18 cellular contexts compared by ENCODE assay signal in the genomic region with DNA sequence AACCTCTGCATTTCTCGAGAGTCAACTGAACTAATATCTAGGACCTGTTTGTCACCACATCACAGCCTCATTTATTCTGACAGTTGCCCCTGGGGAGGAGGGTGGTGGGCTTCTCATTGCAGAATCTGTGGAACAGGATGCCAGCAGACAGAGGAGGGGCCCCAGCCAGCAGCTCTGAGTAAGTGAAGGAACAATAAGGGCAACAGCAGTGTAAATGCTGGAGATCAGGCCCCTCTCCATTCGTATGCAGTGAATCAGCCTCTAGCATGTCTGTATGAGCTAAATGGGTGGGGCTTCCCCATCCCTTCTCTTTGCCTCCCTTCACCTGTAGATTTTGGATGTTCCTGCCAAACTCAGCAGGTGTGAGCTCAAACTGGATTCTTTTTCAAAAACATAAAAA. TPM values are rescaled to one million over a fixed set of nuclear protein-coding genes. Genes with fewer than 3 reads are reported as not detected.
DNase-seq lines count a peak whose midpoint lies in the region; ATAC-seq, FAIRE-seq and TF ChIP-seq lines count a peak whose summit lies in the region.
"Had no signal": no experiment of that assay in that cellular context is flagged by ENCODE, and none has a peak within 500 bp of the region (broad histone marks: within the 10 kb centered on the region; RNA-seq: fewer than 3 reads in every experiment).

No MANE protein-coding gene starts in this region.

- no peaks in the 10 kb centered on the region for H3K27me3 ChIP-seq in bronchial epithelial cell (ENCODE audit: control insufficient read depth, insufficient read depth, low read length)
- H3K27me3 ChIP-seq in foreskin keratinocyte: peaks cover 55% of the 10 kb centered on the region
- no peaks in the 10 kb centered on the region for H3K27me3 ChIP-seq in H7 (ENCODE audit: control insufficient read depth, insufficient read depth, low read length)

- FAIRE-seq in bronchial epithelial cell (lab: Jason Lieb, UNC): no peak
- FAIRE-seq: G401.6, GM12891, GM19239, HepG2 had no signal

- TF ChIP-seq CTCF in bronchial epithelial cell (IDR thresholded peaks at IDR 0.05; ENCODE audit: insufficient read depth, low read length, severe bottlenecking) (no peak), foreskin keratinocyte (conservative IDR thresholded peaks at IDR 0.05) (no peak)

- no peaks in the 10 kb centered on the region for H3K4me1 ChIP-seq in foreskin keratinocyte

- H3K4me3 ChIP-seq in Jurkat, Clone E6-1 (ENCODE audit: low read length): no peak overlapping the region
- H3K4me3 ChIP-seq in bronchial epithelial cell (ENCODE audit: low read depth, low read length) (no peak overlapping the region), H7 (ENCODE audit: insufficient read depth, low read depth, low read length) (no peak overlapping the region)
- H3K4me3 ChIP-seq: BLaER1 treated with 17β-estradiol and CSF1 and Interleukin-3, amounts not matched to agents 10 nM and 100 nM; GM23248 had no signal

- no peak overlapping the region for H3K27ac ChIP-seq in foreskin keratinocyte
- H3K27ac ChIP-seq: BLaER1 treated with 17β-estradiol and CSF1 and Interleukin-3, amounts not matched to agents 10 nM and 100 nM; GM23248 had no signal

- no peaks in the 10 kb centered on the region for H3K36me3 ChIP-seq in bronchial epithelial cell (ENCODE audit: control insufficient read depth, insufficient read depth, low read length)
- H3K36me3 ChIP-seq in H7 (replicated peaks; ENCODE audit: control insufficient read depth, insufficient read depth, low read length): no peaks in the 10 kb centered on the region
- H3K36me3 ChIP-seq: BLaER1 treated with 17β-estradiol and CSF1 and Interleukin-3, amounts not matched to agents 10 nM and 100 nM had no signal

- ATAC-seq in foreskin keratinocyte: peak; percentile 66
- ATAC-seq in HG02571 (IDR thresholded peaks at IDR 0.05; ENCODE audit: unreplicated experiment): no peak
- ATAC-seq in left cardiac atrium: no peak
- ATAC-seq: CD8-positive, alpha-beta T cell; HepG2 had no signal

- intact Hi-C loops in left cardiac atrium (cut with DNase I): no loop called here

- DNase-seq in Jurkat, Clone E6-1 (ENCODE audit: low read depth, low spot score): peak; percentile 29
- DNase-seq in bronchial epithelial cell (ENCODE audit: low read depth) (peak; percentile 66), foreskin keratinocyte (peak in 1 of 2 donors; percentile 73), H7 (no peak), left cardiac atrium (no peak)
- DNase-seq: Calu3; CD8-positive, alpha-beta T cell; DMS79 treated with DMSO at 0.1 percent for 48 hours; EL; GM23248; HCEC 1CT had no signal

RNA-seq across cellular contexts. Expression of gene CPVL, which starts 7.7 kb away (rescaled TPM):
- polyA plus RNA-seq in Jurkat, Clone E6-1 (2012; ENCODE audit: insufficient read depth, insufficient read length): 40.4 TPM
- total RNA-seq in bronchial epithelial cell (not detected in 2 replicates), foreskin keratinocyte (1.5 and 3.2 TPM in 2 replicates), left cardiac atrium (10 to 100 TPM; 12.8 to 15.3 TPM)
- polyA plus RNA-seq in foreskin keratinocyte: 0.97 and 3.2 TPM in 2 replicates
- 32.9 and 46.1 TPM in 2 replicates for total RNA-seq in H7 (2014; rRNA removed; shearing (Covaris generic))
- total RNA-seq: B cell, GM23248 had no signal
- polyA plus RNA-seq: GM23248 had no signal

RNA-seq across cellular contexts. Expression of gene CHN2, which starts 40.5 kb away (rescaled TPM):
- 22.3 TPM for polyA plus RNA-seq in Jurkat, Clone E6-1 (2012; ENCODE audit: insufficient read depth, insufficient read length)
- total RNA-seq in bronchial epithelial cell (0.53 TPM in 1 of 2 replicates, not detected in the other), foreskin keratinocyte (0.10 and 0.99 TPM in 2 replicates), left cardiac atrium (1 to 10 TPM; 4.1 to 4.8 TPM)
- 0.06 and 0.40 TPM in 2 replicates for polyA plus RNA-seq in foreskin keratinocyte
- total RNA-seq in H7 (2014; rRNA removed; shearing (Covaris generic)): 3.1 and 4.2 TPM in 2 replicates

Comparison
In these comparisons a context has a peak if more than half of its experiments do, and no peak if none do; other contexts are left out.
1. DNase-seq: peak in Jurkat, Clone E6-1 (single experiment) and bronchial epithelial cell (single experiment); none in H7 (single experiment) and left cardiac atrium (single experiment).